In genomic region chr12:67388331-67389163, GRCh38 we compare ENCODE assay signal across 1 cellular context.
TF ChIP-seq lines count a peak whose summit lies in the region.

No MANE protein-coding gene starts in this region.

TF ChIP-seq in H1, 55 proteins besides CTCF, POLR2A, EP300 and RAD21 (continued from another document):
- TF ChIP-seq TCF12 (IDR thresholded peaks at IDR 0.05; ENCODE audit: low read depth, low read length) (no peak), ATF3 (IDR thresholded peaks at IDR 0.05; ENCODE audit: insufficient read depth, low read depth, low read length) (no peak)
